21 cellular contexts compared by ENCODE assay signal in the genomic region with DNA sequence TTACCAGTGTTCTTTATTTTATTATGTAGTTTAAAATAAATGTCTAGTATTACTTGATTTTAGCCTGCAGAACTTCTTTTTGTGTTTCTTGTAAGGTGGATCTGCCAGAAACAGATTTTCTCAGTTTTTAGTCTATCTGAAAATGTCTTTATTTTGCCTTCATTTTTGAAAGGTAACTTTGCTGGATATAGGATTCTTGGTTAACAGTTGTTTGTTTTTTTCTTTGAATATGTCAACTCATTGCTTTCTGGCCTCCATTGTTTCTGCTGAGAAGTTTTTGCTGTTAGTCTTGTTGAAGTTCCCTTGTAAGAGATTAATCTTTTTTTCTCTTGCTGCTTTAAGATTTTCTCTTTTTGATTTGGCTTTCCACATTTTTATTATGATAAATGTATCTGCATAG.
"Had no signal": no experiment of that assay in that cellular context is flagged by ENCODE, and none has a peak within 500 bp of the region (broad histone marks: within the 10 kb centered on the region; RNA-seq: fewer than 3 reads in every experiment).

No MANE protein-coding gene starts in this region.

- DNase-seq: Karpas-422, KG1, MG63, NCI-H1092, NCI-H1105 treated with DMSO at 0.1 percent for 48 hours, NCI-H1417 treated with DMSO at 0.1 percent for 48 hours, NCI-H146, NCI-H1694 treated with DMSO at 0.1 percent for 48 hours, NCI-H1930, NCI-H2081, NCI-H2107, NCI-H2227 treated with DMSO at 0.1 percent for 48 hours, NCI-H524, NCI-H526 treated with DMSO at 0.1 percent for 48 hours, NCI-H748 treated with DMSO at 0.1 percent for 48 hours, PC-3, Peyer's patch, SHP77 treated with DMSO at 0.1 percent for 48 hours, SJCRH30 had no signal

- H3K4me3 ChIP-seq: MG63, Peyer's patch, SJCRH30 had no signal

- H3K27ac ChIP-seq: Peyer's patch, SJCRH30 had no signal

- H3K4me1 ChIP-seq: Peyer's patch, SJCRH30 had no signal

- H3K27me3 ChIP-seq: MG63, Peyer's patch, SJCRH30 had no signal

- ATAC-seq: PC-3, Right ventricle myocardium inferior, SK-N-SH treated with all-trans-retinoic acid at 6 μM for 48 hours had no signal
